ENCODE assay signal across 19 cellular contexts in genomic region chr20:58545565-58546195, GRCh38. TPM values are rescaled to one million over a fixed set of nuclear protein-coding genes. Genes with fewer than 3 reads are reported as not detected.
"Had no signal": no experiment of that assay in that cellular context is flagged by ENCODE, and none has a peak within 500 bp of the region (broad histone marks: within the 10 kb centered on the region; RNA-seq: fewer than 3 reads in every experiment).

No MANE protein-coding gene starts in this region.

- H3K4me3 Mint-ChIP-seq: activated CD4-positive, alpha-beta T cell treated with anti-CD3 and anti-CD28 coated beads, Interleukin-2, amount 10 ng/mL, durations not matched to agents 7 days and 5 days; activated naive CD8-positive, alpha-beta T cell treated with anti-CD3 and anti-CD28 coated beads for 36 hours; activated T-helper 1 cell treated with anti-CD3 and anti-CD28 coated beads, Interleukin-12 subunit alpha, Interleukin-12 subunit beta, Interleukin-2, Interleukin-4 antibody, amounts not matched to agents 30 ng/mL and 10 ng/mL and 1 ng/mL, durations not matched to agents 14 hours and 24 hours and 36 hours; dendritic cell treated with granulocyte-macrophage colony-stimulating factor and Interleukin-4, amounts not matched to agents 40 ng/mL and 50 ng/mL, for 4 days; naive B cell had no signal

- H3K9me3 Mint-ChIP-seq: activated CD4-positive, alpha-beta T cell treated with anti-CD3 and anti-CD28 coated beads, Interleukin-2, amount 10 ng/mL, durations not matched to agents 7 days and 5 days; activated naive CD8-positive, alpha-beta T cell treated with anti-CD3 and anti-CD28 coated beads for 36 hours; activated T-helper 1 cell treated with anti-CD3 and anti-CD28 coated beads, Interleukin-12 subunit alpha, Interleukin-12 subunit beta, Interleukin-2, Interleukin-4 antibody, amounts not matched to agents 30 ng/mL and 10 ng/mL and 1 ng/mL, durations not matched to agents 14 hours and 24 hours and 36 hours; dendritic cell treated with granulocyte-macrophage colony-stimulating factor and Interleukin-4, amounts not matched to agents 40 ng/mL and 50 ng/mL, for 4 days; naive B cell had no signal

- H3K4me1 Mint-ChIP-seq: activated CD4-positive, alpha-beta T cell treated with anti-CD3 and anti-CD28 coated beads, Interleukin-2, amount 10 ng/mL, durations not matched to agents 7 days and 5 days; activated naive CD8-positive, alpha-beta T cell treated with anti-CD3 and anti-CD28 coated beads for 36 hours; naive B cell had no signal

- H3K27ac Mint-ChIP-seq: activated CD4-positive, alpha-beta T cell treated with anti-CD3 and anti-CD28 coated beads, Interleukin-2, amount 10 ng/mL, durations not matched to agents 7 days and 5 days; activated naive CD8-positive, alpha-beta T cell treated with anti-CD3 and anti-CD28 coated beads for 36 hours; activated T-helper 1 cell treated with anti-CD3 and anti-CD28 coated beads, Interleukin-12 subunit alpha, Interleukin-12 subunit beta, Interleukin-2, Interleukin-4 antibody, amounts not matched to agents 30 ng/mL and 10 ng/mL and 1 ng/mL, durations not matched to agents 14 hours and 24 hours and 36 hours; dendritic cell treated with granulocyte-macrophage colony-stimulating factor and Interleukin-4, amounts not matched to agents 40 ng/mL and 50 ng/mL, for 4 days; naive B cell had no signal

- H3K4me3 ChIP-seq: gastroesophageal sphincter, tibial nerve had no signal

- H3K9ac ChIP-seq: parathyroid adenoma had no signal

- FAIRE-seq: bronchial epithelial cell had no signal

- H3K9me3 ChIP-seq: gastroesophageal sphincter, tibial nerve had no signal

- H3K4me1 ChIP-seq: parathyroid adenoma, tibial nerve had no signal

- H3K27me3 Mint-ChIP-seq: activated naive CD8-positive, alpha-beta T cell treated with anti-CD3 and anti-CD28 coated beads for 36 hours had no signal

- H2AFZ ChIP-seq: parathyroid adenoma had no signal

- H3K36me3 ChIP-seq: gastroesophageal sphincter, tibial nerve had no signal

- H3K79me2 ChIP-seq: parathyroid adenoma had no signal

- H3K36me3 Mint-ChIP-seq: activated naive CD8-positive, alpha-beta T cell treated with anti-CD3 and anti-CD28 coated beads for 36 hours; naive B cell had no signal

- DNase-seq: activated CD4-positive, alpha-beta T cell treated with anti-CD3 and anti-CD28 coated beads, Interleukin-2, amount 10 ng/mL, durations not matched to agents 7 days and 5 days; activated naive CD8-positive, alpha-beta T cell treated with anti-CD3 and anti-CD28 coated beads for 36 hours; amygdala; effector memory CD4-positive, alpha-beta T cell; islet precursor cell; naive B cell; stimulated activated CD4-positive, alpha-beta T cell treated with anti-CD3 and anti-CD28 coated beads, Interleukin-15, amount 100 ng/mL, for 24 hours; stimulated activated CD4-positive, alpha-beta T cell treated with anti-CD3 and anti-CD28 coated beads, Interleukin-4, amount 100 ng/mL, for 24 hours; stimulated activated naive CD4-positive, alpha-beta T cell; substantia nigra had no signal

- H3K27ac ChIP-seq: gastroesophageal sphincter, parathyroid adenoma, tibial nerve had no signal

- H3K27me3 ChIP-seq: gastroesophageal sphincter, tibial nerve had no signal

RNA-seq across cellular contexts. Expression of gene APCDD1L, which starts 30.5 kb away (rescaled TPM):
- total RNA-seq: activated CD4-positive, alpha-beta T cell treated with anti-CD3 and anti-CD28 coated beads, Interleukin-2, amount 10 ng/mL, durations not matched to agents 7 days and 5 days; activated naive CD8-positive, alpha-beta T cell treated with anti-CD3 and anti-CD28 coated beads for 36 hours; activated T-helper 1 cell treated with anti-CD3 and anti-CD28 coated beads, Interleukin-12 subunit alpha, Interleukin-12 subunit beta, Interleukin-2, Interleukin-4 antibody, amounts not matched to agents 30 ng/mL and 10 ng/mL and 1 ng/mL, durations not matched to agents 14 hours and 24 hours and 36 hours; cerebellum; lung microvascular endothelial cell; mononuclear cell had no signal
